ENCODE assay signal across 17 cellular contexts in the genomic region with DNA sequence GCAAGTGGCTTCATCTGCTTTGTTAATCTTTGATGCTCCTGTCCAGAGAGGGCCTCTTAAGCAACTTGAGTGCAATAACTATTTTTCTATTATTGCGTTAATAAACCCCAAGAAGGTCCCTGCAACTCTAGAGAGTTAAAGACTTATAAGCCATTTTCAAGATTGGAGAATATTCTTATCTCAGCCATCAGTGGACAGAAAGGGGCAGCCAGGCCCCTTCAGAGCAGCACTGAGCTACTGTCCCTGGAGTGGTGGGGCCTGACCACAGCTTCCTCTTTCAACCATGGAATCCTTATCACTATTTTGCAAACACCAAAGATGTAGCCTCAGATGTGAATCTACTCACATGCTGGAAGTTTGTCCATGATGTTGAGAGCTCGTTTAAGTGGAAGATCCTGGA. TPM values are rescaled to one million over a fixed set of nuclear protein-coding genes. Genes with fewer than 3 reads are reported as not detected.
"Had no signal": no experiment of that assay in that cellular context is flagged by ENCODE, and none has a peak within 500 bp of the region (broad histone marks: within the 10 kb centered on the region; RNA-seq: fewer than 3 reads in every experiment).

No MANE protein-coding gene starts in this region.

- H3K36me3 ChIP-seq: cardiac muscle cell, right atrium auricular region had no signal

- H3K27ac ChIP-seq: cardiac muscle cell, right atrium auricular region, skin epidermis had no signal

- H3K9me3 ChIP-seq: mucosa of descending colon, right atrium auricular region had no signal

- H3K4me3 ChIP-seq: cardiac muscle cell, mucosa of descending colon, right atrium auricular region, skin epidermis had no signal

- DNase-seq: activated B cell treated with CpG ODN at 0.5 μM for 24 hours; activated CD4-positive, alpha-beta T cell treated with anti-CD3 and anti-CD28 coated beads, Interleukin-2, amount 50 U/mL, for 4 hours; activated CD8-positive, alpha-beta memory T cell treated with anti-CD3 and anti-CD28 coated beads, Interleukin-2, amount 50 U/mL, for 48 hours; activated naive CD4-positive, alpha-beta T cell treated with Interleukin-2 at 50 U/mL for 16 hours; activated naive CD8-positive, alpha-beta T cell treated with anti-CD3 and anti-CD28 coated beads, Interleukin-2, amount 50 U/mL, for 24 hours; foreskin melanocyte; mammary epithelial cell; mucosa of descending colon; natural killer cell; nucleus accumbens; T-helper 9 cell had no signal

- ATAC-seq: activated naive CD8-positive, alpha-beta T cell treated with anti-CD3 and anti-CD28 coated beads, Interleukin-2, amount 50 U/mL, for 24 hours; mucosa of descending colon had no signal

- H3K4me1 ChIP-seq: right atrium auricular region had no signal

- H3K27me3 ChIP-seq: cardiac muscle cell, right atrium auricular region had no signal

RNA-seq across cellular contexts. Expression of gene MAS1L, which starts 2.8 kb away (rescaled TPM):
- total RNA-seq: activated B cell treated with CpG ODN at 0.5 μM for 24 hours; activated T-helper 1 cell treated with anti-CD3 and anti-CD28 coated beads, Interleukin-12 subunit alpha, Interleukin-12 subunit beta, Interleukin-2, Interleukin-4 antibody, amounts not matched to agents 30 ng/mL and 10 ng/mL and 1 ng/mL, durations not matched to agents 14 hours and 24 hours and 36 hours; astrocyte; cardiac muscle cell; mammary epithelial cell; natural killer cell; posterior vena cava; right atrium auricular region had no signal

RNA-seq across cellular contexts. Expression of gene OR2H1, which starts 33.6 kb away (rescaled TPM):
- total RNA-seq: activated B cell treated with CpG ODN at 0.5 μM for 24 hours; activated T-helper 1 cell treated with anti-CD3 and anti-CD28 coated beads, Interleukin-12 subunit alpha, Interleukin-12 subunit beta, Interleukin-2, Interleukin-4 antibody, amounts not matched to agents 30 ng/mL and 10 ng/mL and 1 ng/mL, durations not matched to agents 14 hours and 24 hours and 36 hours; astrocyte; cardiac muscle cell; mammary epithelial cell; mucosa of descending colon; natural killer cell; posterior vena cava; right atrium auricular region had no signal

RNA-seq across cellular contexts. Expression of gene OR11A1, which starts 33.7 kb away (rescaled TPM):
- total RNA-seq: activated B cell treated with CpG ODN at 0.5 μM for 24 hours; activated T-helper 1 cell treated with anti-CD3 and anti-CD28 coated beads, Interleukin-12 subunit alpha, Interleukin-12 subunit beta, Interleukin-2, Interleukin-4 antibody, amounts not matched to agents 30 ng/mL and 10 ng/mL and 1 ng/mL, durations not matched to agents 14 hours and 24 hours and 36 hours; astrocyte; cardiac muscle cell; mammary epithelial cell; mucosa of descending colon; natural killer cell; posterior vena cava; right atrium auricular region had no signal

RNA-seq across cellular contexts. Expression of gene OR10C1, which starts 51.4 kb away (rescaled TPM):
- total RNA-seq: activated B cell treated with CpG ODN at 0.5 μM for 24 hours; activated T-helper 1 cell treated with anti-CD3 and anti-CD28 coated beads, Interleukin-12 subunit alpha, Interleukin-12 subunit beta, Interleukin-2, Interleukin-4 antibody, amounts not matched to agents 30 ng/mL and 10 ng/mL and 1 ng/mL, durations not matched to agents 14 hours and 24 hours and 36 hours; astrocyte; cardiac muscle cell; mammary epithelial cell; mucosa of descending colon; natural killer cell; posterior vena cava; right atrium auricular region had no signal
